Comparison of ENCODE assay signal across 34 cellular contexts in genomic region chr5:93462916-93463315, GRCh38.
DNase-seq lines count a peak whose midpoint lies in the region; ATAC-seq, FAIRE-seq and TF ChIP-seq lines count a peak whose summit lies in the region.
"Had no signal": no experiment of that assay in that cellular context is flagged by ENCODE, and none has a peak within 500 bp of the region (broad histone marks: within the 10 kb centered on the region; RNA-seq: fewer than 3 reads in every experiment).

No MANE protein-coding gene starts in this region.

- no peak for TF ChIP-seq CTCF in A549 (IDR thresholded peaks at IDR 0.05)
- no peak for TF ChIP-seq CTCF in HEK293 (tag by site-specific recombination; IDR thresholded peaks at IDR 0.05)
- TF ChIP-seq CTCF in chondrocyte (IDR thresholded peaks at IDR 0.05), result no peak

- POLR2A ChIA-PET in A549 (lab: Yijun Ruan, JAX), result no interaction called here
- POLR2A ChIA-PET in HEK293 (lab: Yijun Ruan, JAX), result no interaction called here

- WGBS in A549 (ENCODE audit: missing lambda C conversion rate), result 91% methylated on average over 1 of the region's 1 CpG

- TF ChIP-seq RAD21 in A549 (conservative IDR thresholded peaks at IDR 0.05 in 1 of 2, IDR thresholded peaks at IDR 0.05 in 1 of 2), result no peak

- FAIRE-seq in A549 (lab: Jason Lieb, UNC), result no peak
- FAIRE-seq: A204.1, D721Med had no signal

- H3K9me3 Mint-ChIP-seq in chondrocyte (ENCODE audit: low read depth), result peaks cover 23% of the 10 kb centered on the region
- peaks cover 20 to 25% of the 10 kb centered on the region in 2 donors for H3K9me3 Mint-ChIP-seq in stimulated activated naive B cell treated with anti-CD40 and anti-IgM and Interleukin-4, amounts not matched to agents 10 μg/mL and 1 μg/mL and 100 μg/mL, for 72 hours

- H3K4me3 Mint-ChIP-seq in chondrocyte (ENCODE audit: unreplicated experiment), result no peak overlapping the region
- no peak overlapping the region for H3K4me3 Mint-ChIP-seq in stimulated activated naive B cell treated with anti-CD40 and anti-IgM and Interleukin-4, amounts not matched to agents 10 μg/mL and 1 μg/mL and 100 μg/mL, for 72 hours
- H3K4me3 Mint-ChIP-seq: B cell; CD14-positive monocyte; CD4-positive, alpha-beta memory T cell; CD4-positive, alpha-beta T cell; CD4-positive, CD25-positive, alpha-beta regulatory T cell; CD8-positive, alpha-beta memory T cell; CD8-positive, alpha-beta T cell had no signal

- no peak overlapping the region for H3K4me2 ChIP-seq in A549
- H3K4me2 ChIP-seq: BLaER1; BLaER1 treated with 17β-estradiol and CSF1 and Interleukin-3, amounts not matched to agents 10 nM and 100 nM had no signal

- no peak for DNase-seq in A549 (ENCODE audit: low read depth in 1 of 2, low spot score in 1 of 2)
- peak; percentile 32 for DNase-seq in chondrocyte (ENCODE audit: low spot score)
- DNase-seq in stimulated activated naive B cell treated with anti-CD40 and anti-IgM and Interleukin-4, amounts not matched to agents 10 μg/mL and 1 μg/mL and 100 μg/mL, for 72 hours, result no peak
- no peak for DNase-seq in activated CD4-positive, alpha-beta T cell treated with anti-CD3 and anti-CD28 coated beads for 48 hours
- DNase-seq in nucleus accumbens (lab: John Stamatoyannopoulos, UW), result no peak
- DNase-seq: 8988T; ACHN; AML-193; BE2C; C1 segment of cervical spinal cord; Calu3; CD4-positive, alpha-beta memory T cell; CD4-positive, alpha-beta T cell; CD4-positive, CD25-positive, alpha-beta regulatory T cell; CD8-positive, alpha-beta memory T cell; CD8-positive, alpha-beta T cell; COR-L47; DMS 273 treated with DMSO at 0.1 percent for 48 hours; DMS153; DMS79; DMS79 treated with DMSO at 0.1 percent for 48 hours; EL had no signal

- no peak for TF ChIP-seq EP300 in A549 (IDR thresholded peaks at IDR 0.05)

- H3K4me1 ChIP-seq in A549 (no peaks in the 10 kb centered on the region), HEK293 (ENCODE audit: control insufficient read depth, insufficient read depth, low read length) (no peaks in the 10 kb centered on the region)
- H3K4me1 ChIP-seq: BE2C; BLaER1; BLaER1 treated with 17β-estradiol and CSF1 and Interleukin-3, amounts not matched to agents 10 nM and 100 nM; Caco-2 had no signal

- H3K9me3 ChIP-seq in A549, result peaks cover 16% of the 10 kb centered on the region
- no peaks in the 10 kb centered on the region for H3K9me3 ChIP-seq in HEK293 (ENCODE audit: control insufficient read depth, insufficient read depth, low read depth, low read length)
- H3K9me3 ChIP-seq: BE2C had no signal

- H3K4me1 Mint-ChIP-seq in chondrocyte (ENCODE audit: low read depth), result no peaks in the 10 kb centered on the region
- H3K4me1 Mint-ChIP-seq in stimulated activated naive B cell treated with anti-CD40 and anti-IgM and Interleukin-4, amounts not matched to agents 10 μg/mL and 1 μg/mL and 100 μg/mL, for 72 hours, result no peaks in the 10 kb centered on the region
- H3K4me1 Mint-ChIP-seq: B cell; CD14-positive monocyte; CD4-positive, alpha-beta memory T cell; CD8-positive, alpha-beta memory T cell had no signal

- ATAC-seq in A549 (no peak), HG02763 (IDR thresholded peaks at IDR 0.05; ENCODE audit: unreplicated experiment) (no peak), GM18517 (IDR thresholded peaks at IDR 0.05; ENCODE audit: unreplicated experiment) (no peak)
- ATAC-seq in stimulated activated naive B cell treated with anti-CD40 and anti-IgM and Interleukin-4, amounts not matched to agents 10 μg/mL and 1 μg/mL and 100 μg/mL, for 72 hours (replicated peaks), result no peak
- ATAC-seq: CD8-positive, alpha-beta T cell had no signal

- no peak for TF ChIP-seq POLR2A in A549 (IDR thresholded peaks at IDR 0.05; ENCODE audit: low read length)

- H3K36me3 Mint-ChIP-seq in chondrocyte (ENCODE audit: low read depth), result peaks cover 11% of the 10 kb centered on the region
- no peaks in the 10 kb centered on the region for H3K36me3 Mint-ChIP-seq in stimulated activated naive B cell treated with anti-CD40 and anti-IgM and Interleukin-4, amounts not matched to agents 10 μg/mL and 1 μg/mL and 100 μg/mL, for 72 hours
- H3K36me3 Mint-ChIP-seq: CD14-positive monocyte; CD4-positive, alpha-beta memory T cell; CD4-positive, CD25-positive, alpha-beta regulatory T cell; CD8-positive, alpha-beta memory T cell; CD8-positive, alpha-beta T cell had no signal

- no peaks in the 10 kb centered on the region for H3K27me3 Mint-ChIP-seq in chondrocyte (ENCODE audit: low read depth)
- H3K27me3 Mint-ChIP-seq in stimulated activated naive B cell treated with anti-CD40 and anti-IgM and Interleukin-4, amounts not matched to agents 10 μg/mL and 1 μg/mL and 100 μg/mL, for 72 hours, result no peaks in the 10 kb centered on the region
- H3K27me3 Mint-ChIP-seq: B cell; CD4-positive, alpha-beta T cell; CD4-positive, CD25-positive, alpha-beta regulatory T cell had no signal

- no peaks in the 10 kb centered on the region for H3K36me3 ChIP-seq in HEK293 (ENCODE audit: control insufficient read depth in 2 of 2, insufficient read depth in 1 of 2, low read length in 2 of 2)
- H3K36me3 ChIP-seq: BE2C had no signal

- CTCF ChIA-PET in A549 (lab: Yijun Ruan, JAX), result no interaction called here
- CTCF ChIA-PET in HEK293 (lab: Yijun Ruan, JAX), result no interaction called here

- H3K27ac ChIP-seq in A549 (no peak overlapping the region), HEK293 (ENCODE audit: extremely low read depth, low read depth, low read length) (no peak overlapping the region)
- H3K27ac ChIP-seq: 22Rv1; BLaER1; BLaER1 treated with 17β-estradiol and CSF1 and Interleukin-3, amounts not matched to agents 10 nM and 100 nM; C4-2B had no signal

- H3K27ac Mint-ChIP-seq in chondrocyte (ENCODE audit: unreplicated experiment), result no peak overlapping the region
- H3K27ac Mint-ChIP-seq in stimulated activated naive B cell treated with anti-CD40 and anti-IgM and Interleukin-4, amounts not matched to agents 10 μg/mL and 1 μg/mL and 100 μg/mL, for 72 hours, result peak overlapping the region; percentile 26
- H3K27ac Mint-ChIP-seq: B cell; CD4-positive, alpha-beta memory T cell; CD4-positive, alpha-beta T cell; CD4-positive, CD25-positive, alpha-beta regulatory T cell; CD8-positive, alpha-beta memory T cell; CD8-positive, alpha-beta T cell had no signal

- H3K4me3 ChIP-seq in A549 (no peak overlapping the region), HEK293 (ENCODE audit: low read depth, low read length) (no peak overlapping the region)
- H3K4me3 ChIP-seq: BLaER1 had no signal

TF ChIP-seq in A549, 52 proteins besides CTCF, POLR2A, EP300 and RAD21:
- peak; percentile 22 for TF ChIP-seq ZFP36 (IDR thresholded peaks at IDR 0.05; ENCODE audit: borderline replicate concordance, partially characterized antibody)
- TF ChIP-seq PBX3 (IDR thresholded peaks at IDR 0.05), result no peak

TF ChIP-seq in HEK293, 187 proteins besides CTCF, POLR2A, EP300 and RAD21:
- TF ChIP-seq ZNF585B (tag by site-specific recombination; IDR thresholded peaks at IDR 0.05) (peak; percentile 89), TRIM28 (IDR thresholded peaks at IDR 0.05; ENCODE audit: borderline replicate concordance, low read length) (peak; percentile 16; the same call in 1 of the 2 replicates), PBX3 (CRISPR knock-in tag; IDR thresholded peaks at IDR 0.05) (no peak)
TF ChIP-seq in HEK293: peak in this region for 2.
